ENCODE assay signal across 30 cellular contexts in the genomic region with DNA sequence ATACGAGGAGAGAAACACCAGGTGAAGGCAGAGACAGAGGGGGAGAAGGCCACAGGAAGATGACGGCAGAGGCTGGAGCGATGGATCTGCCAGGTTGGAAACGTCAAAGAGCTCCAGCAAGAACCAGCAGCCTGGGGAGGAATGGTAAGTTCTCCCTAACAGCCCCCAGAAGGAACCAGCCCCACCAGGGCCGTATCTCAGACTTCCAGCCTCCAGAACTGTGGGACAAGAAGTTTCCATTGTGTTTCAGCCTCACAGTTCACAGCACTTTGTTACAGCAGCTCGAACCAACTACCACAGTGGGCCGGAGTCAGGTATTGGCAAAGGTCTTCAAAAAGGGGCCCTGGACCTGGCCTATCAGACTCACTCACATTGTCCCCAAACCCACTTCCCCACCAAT.
"Had no signal": no experiment of that assay in that cellular context is flagged by ENCODE, and none has a peak within 500 bp of the region (broad histone marks: within the 10 kb centered on the region; RNA-seq: fewer than 3 reads in every experiment).

No MANE protein-coding gene starts in this region.

- H3K27me3 ChIP-seq: breast epithelium, dorsolateral prefrontal cortex, heart left ventricle, neural progenitor cell, SJSA1, uterus had no signal

- H3K36me3 Mint-ChIP-seq: natural killer cell, neural progenitor cell, T-cell, type B pancreatic cell had no signal

- H3K9me3 Mint-ChIP-seq: activated B cell treated with CpG ODN at 0.5 μM for 24 hours; activated naive CD4-positive, alpha-beta T cell treated with anti-CD3 and anti-CD28 coated beads for 36 hours; central memory CD8-positive, alpha-beta T cell; effector memory CD8-positive, alpha-beta T cell; immature natural killer cell; natural killer cell; neural progenitor cell; T-cell; T-helper 2 cell treated with Interferon-gamma antibody and Interleukin-4, amounts not matched to agents 5 μg/mL and 100 μg/mL, for 36 hours; type B pancreatic cell had no signal

- H3K4me1 Mint-ChIP-seq: activated B cell treated with CpG ODN at 0.5 μM for 24 hours, neural progenitor cell had no signal

- H3K4me3 Mint-ChIP-seq: activated B cell treated with CpG ODN at 0.5 μM for 24 hours; activated naive CD4-positive, alpha-beta T cell treated with anti-CD3 and anti-CD28 coated beads for 36 hours; central memory CD8-positive, alpha-beta T cell; effector memory CD8-positive, alpha-beta T cell; immature natural killer cell; natural killer cell; neural progenitor cell; T-cell; T-helper 2 cell treated with Interferon-gamma antibody and Interleukin-4, amounts not matched to agents 5 μg/mL and 100 μg/mL, for 36 hours; type B pancreatic cell had no signal

- H3K27me3 Mint-ChIP-seq: activated B cell treated with CpG ODN at 0.5 μM for 24 hours; central memory CD8-positive, alpha-beta T cell; T-cell had no signal

- H3K9me3 ChIP-seq: breast epithelium, heart left ventricle, SJSA1, uterus had no signal

- ATAC-seq: effector memory CD8-positive, alpha-beta T cell; esophagus mucosa; heart left ventricle; left colon; natural killer cell; right cardiac atrium; T-cell had no signal

- H3K36me3 ChIP-seq: breast epithelium, heart left ventricle, neural progenitor cell, SJSA1, uterus had no signal

- H3K4me1 ChIP-seq: breast epithelium, heart left ventricle, neural progenitor cell, parathyroid adenoma, SJSA1, uterus had no signal

- H3K27ac Mint-ChIP-seq: activated B cell treated with CpG ODN at 0.5 μM for 24 hours; activated naive CD4-positive, alpha-beta T cell treated with anti-CD3 and anti-CD28 coated beads for 36 hours; neural progenitor cell; T-helper 2 cell treated with Interferon-gamma antibody and Interleukin-4, amounts not matched to agents 5 μg/mL and 100 μg/mL, for 36 hours; type B pancreatic cell had no signal

- DNase-seq: activated B cell treated with CpG ODN at 0.5 μM for 24 hours; activated CD4-positive, alpha-beta T cell treated with anti-CD3 and anti-CD28 coated beads, Interleukin-2, amount 50 U/mL, for 4 hours; activated naive CD4-positive, alpha-beta T cell treated with anti-CD3 and anti-CD28 coated beads for 36 hours; activated T-cell treated with anti-CD3 and anti-CD28 coated beads for 4 hours; effector memory CD8-positive, alpha-beta T cell; foreskin fibroblast; heart left ventricle; hypothalamus; immature natural killer cell; kidney; left colon; midbrain; natural killer cell; occipital lobe; right cardiac atrium; stimulated activated CD4-positive, alpha-beta T cell treated with anti-CD3 and anti-CD28 coated beads, Interleukin-15, amount 100 ng/mL, for 24 hours; stimulated activated CD4-positive, alpha-beta T cell treated with anti-CD3 and anti-CD28 coated beads, Interleukin-2, amount 100 ng/mL, for 24 hours; stimulated activated naive CD4-positive, alpha-beta T cell; substantia nigra; T-cell; uterus had no signal

- H3K4me3 ChIP-seq: breast epithelium, dorsolateral prefrontal cortex, heart left ventricle, neural progenitor cell, SJSA1, uterus had no signal

- H3K27ac ChIP-seq: breast epithelium, dorsolateral prefrontal cortex, heart left ventricle, neural progenitor cell, parathyroid adenoma, SJSA1, uterus had no signal
